ENCODE assay signal across 26 cellular contexts in genomic region chr9:136936645-136937170, GRCh38. TPM values are rescaled to one million over a fixed set of nuclear protein-coding genes. Genes with fewer than 3 reads are reported as not detected.
DNase-seq lines count a peak whose midpoint lies in the region; TF ChIP-seq lines count a peak whose summit lies in the region.
"Had no signal": no experiment of that assay in that cellular context is flagged by ENCODE, and none has a peak within 500 bp of the region (broad histone marks: within the 10 kb centered on the region; RNA-seq: fewer than 3 reads in every experiment).

No MANE protein-coding gene starts in this region.

- H3K27ac Mint-ChIP-seq in CD14-positive monocyte (peak overlapping the region in 4 of 7 donors; percentile 15 to 29 (median 19)), brain (peak overlapping the region in 3 of 5 experiments; percentile 21 to 62 (median 31))
- H3K27ac Mint-ChIP-seq: activated naive CD4-positive, alpha-beta T cell treated with anti-CD3 and anti-CD28 coated beads, Interleukin-2, amount 50 U/mL, for 24 hours; naive thymus-derived CD4-positive, alpha-beta T cell had no signal

- TF ChIP-seq CTCF in 22Rv1 (IDR thresholded peaks at IDR 0.05) (no peak), CD14-positive monocyte (IDR thresholded peaks at IDR 0.05) (no peak), brain (conservative IDR thresholded peaks at IDR 0.05) (no peak)

- H3K9me3 ChIP-seq in SJCRH30 (replicated peaks): peaks cover 6% of the 10 kb centered on the region
- H3K9me3 ChIP-seq: sigmoid colon, transverse colon had no signal

- no peak for DNase-seq in CD14-positive monocyte (ENCODE audit: low spot score)
- DNase-seq in myocyte (ENCODE audit: low read depth): peak; percentile 30
- no peak for DNase-seq in SJCRH30
- DNase-seq in SKM-1 treated with dmso at 0.1 percent for 144 hours (lab: John Stamatoyannopoulos, UW; ENCODE audit: unreplicated experiment): no peak
- no peak for DNase-seq in amygdala (lab: John Stamatoyannopoulos, UW)
- DNase-seq: activated CD4-positive, alpha-beta T cell treated with anti-CD3 and anti-CD28 coated beads for 48 hours; C1 segment of cervical spinal cord; caudate nucleus; COR-L47; cortex of kidney; erythroblast; IMR-90; NCI-H146; NCI-H226; NCI-H526 treated with DMSO at 0.1 percent for 48 hours; SHP77; sigmoid colon; stimulated activated CD4-positive, alpha-beta T cell treated with anti-CD3 and anti-CD28 coated beads, Interleukin-4, amount 100 ng/mL, for 1 hour; transverse colon had no signal

- no peak overlapping the region for H3K4me3 ChIP-seq in SJCRH30
- H3K4me3 ChIP-seq: sigmoid colon, transverse colon had no signal

- H3K36me3 ChIP-seq in SJCRH30: peaks cover 43% of the 10 kb centered on the region

- H3K4me1 Mint-ChIP-seq in CD14-positive monocyte (peaks cover 33% of the 10 kb centered on the region), brain (no peaks in the 10 kb centered on the region)

- no peaks in the 10 kb centered on the region for H3K27me3 Mint-ChIP-seq in CD14-positive monocyte (ENCODE audit: low read depth in 3 of 3)
- no peaks in the 10 kb centered on the region for H3K27me3 Mint-ChIP-seq in brain
- H3K27me3 Mint-ChIP-seq: activated naive CD4-positive, alpha-beta T cell treated with anti-CD3 and anti-CD28 coated beads, Interleukin-2, amount 50 U/mL, for 24 hours; naive thymus-derived CD4-positive, alpha-beta T cell had no signal

- H3K27ac ChIP-seq in 22Rv1: 0 out of 2 replicates have a peak overlapping the region, but pooled peaks have one; percentile 0
- H3K27ac ChIP-seq in SJCRH30: no peak overlapping the region
- H3K27ac ChIP-seq: sigmoid colon, transverse colon had no signal

- peaks cover 20 to 31% of the 10 kb centered on the region in 2 donors for H3K36me3 Mint-ChIP-seq in CD14-positive monocyte
- peaks cover 51% of the 10 kb centered on the region for H3K36me3 Mint-ChIP-seq in brain

- H3K9me3 Mint-ChIP-seq in CD14-positive monocyte: peaks cover 0 to 3% (median 0%) of the 10 kb centered on the region in 7 donors
- H3K9me3 Mint-ChIP-seq in brain: peaks cover 0 to 3% (median 2%) of the 10 kb centered on the region in 5 experiments
- H3K9me3 Mint-ChIP-seq: activated naive CD4-positive, alpha-beta T cell treated with anti-CD3 and anti-CD28 coated beads, Interleukin-2, amount 50 U/mL, for 24 hours had no signal

- H3K4me1 ChIP-seq in SJCRH30: no peaks in the 10 kb centered on the region

- intact Hi-C loops in CD14-positive monocyte (cut with micrococcal nuclease): no loop called here

- no peaks in the 10 kb centered on the region for H3K27me3 ChIP-seq in SJCRH30
- H3K27me3 ChIP-seq: sigmoid colon, transverse colon had no signal

- no peak overlapping the region for H3K4me3 Mint-ChIP-seq in CD14-positive monocyte
- no peak overlapping the region for H3K4me3 Mint-ChIP-seq in brain
- H3K4me3 Mint-ChIP-seq: activated naive CD4-positive, alpha-beta T cell treated with anti-CD3 and anti-CD28 coated beads, Interleukin-2, amount 50 U/mL, for 24 hours; naive thymus-derived CD4-positive, alpha-beta T cell had no signal

RNA-seq across cellular contexts. Expression of gene FBXW5, which starts 7.8 kb away (rescaled TPM):
- polyA plus RNA-seq in CD14-positive monocyte: 10 to 100 TPM; 85.3 to 92.7 TPM
- polyA plus RNA-seq in brain (ENCODE audit: insufficient read depth, low read depth, low replicate concordance): 95.0 TPM
- 170 and 196 TPM in 2 replicates for total RNA-seq in myocyte
- polyA plus RNA-seq in myocyte (2012): 89.6 TPM
- total RNA-seq in SJCRH30 (2014; rRNA removed; shearing (Covaris generic)): 37.1 and 40.4 TPM in 2 replicates

RNA-seq across cellular contexts. Expression of gene C8G, which starts 8.3 kb away (rescaled TPM):
- polyA plus RNA-seq in CD14-positive monocyte (under 1 TPM in 1 of 2 donors, not detected in 1; 0.55 TPM), brain (ENCODE audit: insufficient read depth, low read depth, low replicate concordance) (not detected)
- total RNA-seq in myocyte: 0.88 TPM in 1 of 2 replicates, not detected in the other
- 0.47 TPM for polyA plus RNA-seq in myocyte (2012)
- total RNA-seq in SJCRH30 (2014; rRNA removed; shearing (Covaris generic)): not detected in 2 replicates
- total RNA-seq: IMR-90, kidney epithelial cell, pulmonary artery endothelial cell, sigmoid colon had no signal
- polyA plus RNA-seq: naive thymus-derived CD4-positive, alpha-beta T cell had no signal

RNA-seq across cellular contexts. Expression of gene LCN12, which starts 15.4 kb away (rescaled TPM):
- not detected for polyA plus RNA-seq in CD14-positive monocyte
- polyA plus RNA-seq in brain (ENCODE audit: insufficient read depth, low read depth, low replicate concordance): 1.8 TPM
- total RNA-seq in myocyte: 0.10 and 0.27 TPM in 2 replicates
- polyA plus RNA-seq in myocyte (2012): 0.37 TPM
- total RNA-seq in SJCRH30 (2014; rRNA removed; shearing (Covaris generic)): not detected in 2 replicates
- total RNA-seq: astrocyte, IMR-90, pulmonary artery endothelial cell had no signal
- polyA plus RNA-seq: naive thymus-derived CD4-positive, alpha-beta T cell had no signal

RNA-seq across cellular contexts. Expression of gene PTGDS, which starts 40.6 kb away (rescaled TPM):
- polyA plus RNA-seq in CD14-positive monocyte: under 1 TPM in 1 of 2 donors, not detected in 1; 0.34 TPM
- polyA plus RNA-seq in brain (ENCODE audit: insufficient read depth, low read depth, low replicate concordance): 2,031 TPM
- 126 and 177 TPM in 2 replicates for total RNA-seq in myocyte
- polyA plus RNA-seq in myocyte (2012): 590 TPM
- total RNA-seq in SJCRH30 (2014; rRNA removed; shearing (Covaris generic)): not detected in 2 replicates
- total RNA-seq: IMR-90, pulmonary artery endothelial cell had no signal
- polyA plus RNA-seq: naive thymus-derived CD4-positive, alpha-beta T cell had no signal

RNA-seq across cellular contexts. Expression of gene LCNL1, which starts 46.1 kb away (rescaled TPM):
- polyA plus RNA-seq in CD14-positive monocyte: not detected
- 0.15 TPM for polyA plus RNA-seq in brain (ENCODE audit: insufficient read depth, low read depth, low replicate concordance)
- 5.0 and 13.8 TPM in 2 replicates for total RNA-seq in myocyte
- polyA plus RNA-seq in myocyte (2012): 16.5 TPM
- not detected in 2 replicates for total RNA-seq in SJCRH30 (2014; rRNA removed; shearing (Covaris generic))
- total RNA-seq: IMR-90, kidney epithelial cell, pulmonary artery endothelial cell had no signal
- polyA plus RNA-seq: naive thymus-derived CD4-positive, alpha-beta T cell had no signal
